In the genomic region with DNA sequence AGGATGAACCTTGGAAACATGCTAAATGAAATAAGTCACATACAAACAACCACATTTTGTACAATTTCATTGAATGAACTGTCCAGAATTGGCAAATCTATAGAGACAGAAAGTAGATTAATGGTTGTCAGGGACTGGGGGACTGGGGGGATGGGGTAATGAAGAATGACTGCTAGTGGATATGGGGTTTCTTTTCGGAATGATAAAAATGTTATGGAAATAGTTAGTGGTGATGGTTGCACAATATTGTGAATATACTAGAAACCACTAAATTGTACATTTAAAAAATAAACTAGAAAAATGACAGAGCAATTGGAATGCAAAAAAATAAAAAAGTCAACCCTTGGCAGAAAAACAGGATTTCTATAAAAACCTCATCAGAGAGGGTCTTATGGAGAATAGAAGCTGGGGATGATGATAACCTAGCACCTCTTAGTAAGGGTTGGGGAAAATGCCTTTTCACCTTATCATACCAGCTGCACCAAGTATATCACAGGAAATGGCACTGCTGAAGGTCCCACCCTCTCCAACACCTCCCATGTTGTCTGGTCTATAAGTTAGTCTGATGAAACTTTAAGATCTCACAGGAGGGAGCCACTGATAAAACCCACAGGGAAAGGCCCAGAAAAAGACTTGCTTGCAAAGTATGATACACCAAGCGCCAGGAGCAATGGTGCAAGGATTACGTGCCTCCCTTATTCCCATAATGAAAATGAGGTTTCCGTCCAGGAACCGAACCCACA, we compare ENCODE assay signal across 25 cellular contexts. TPM values are rescaled to one million over a fixed set of nuclear protein-coding genes. Genes with fewer than 3 reads are reported as not detected.
DNase-seq lines count a peak whose midpoint lies in the region; ATAC-seq, FAIRE-seq and TF ChIP-seq lines count a peak whose summit lies in the region.
"Had no signal": no experiment of that assay in that cellular context is flagged by ENCODE, and none has a peak within 500 bp of the region (broad histone marks: within the 10 kb centered on the region; RNA-seq: fewer than 3 reads in every experiment).

No MANE protein-coding gene starts in this region.

- no peak for TF ChIP-seq RAD21 in K562 (CRISPR knock-in tag; conservative IDR thresholded peaks at IDR 0.05 in 1 of 2, IDR thresholded peaks at IDR 0.05 in 1 of 2)

- no peak overlapping the region for H3K56ac ChIP-seq in mesendoderm (ENCODE audit: low read length)

- intact Hi-C loops in K562 (cut with micrococcal nuclease): no loop called here

- CTCF ChIA-PET in K562 (lab: Yijun Ruan, JAX; ENCODE audit: low intra/inter-chr PET ratio): no interaction called here

- H3K4me2 ChIP-seq in K562 (ENCODE audit: insufficient read depth, low read length) (no peak overlapping the region), mesendoderm (ENCODE audit: low read length) (no peak overlapping the region)

- H3K79me1 ChIP-seq in mesendoderm (ENCODE audit: low read length): no peaks in the 10 kb centered on the region

- H3K9ac ChIP-seq in K562 (ENCODE audit: insufficient read depth in 1 of 2, low read depth in 2 of 2, low read length in 2 of 2) (no peak overlapping the region), mesendoderm (ENCODE audit: low read length) (no peak overlapping the region)

- no peaks in the 10 kb centered on the region for H3K79me2 ChIP-seq in K562 (ENCODE audit: control insufficient read depth, insufficient read depth, low read length)
- no peaks in the 10 kb centered on the region for H3K79me2 ChIP-seq in mesendoderm (ENCODE audit: control insufficient read depth, insufficient read depth, low read length)

- H3K27ac ChIP-seq in K562 (ENCODE audit: extremely low read depth, low read depth, low read length) (no peak overlapping the region), mesendoderm (ENCODE audit: low read depth, low read length) (no peak overlapping the region)
- H3K27ac ChIP-seq: cardiac muscle cell, dorsolateral prefrontal cortex, epithelial cell of prostate, left lung, psoas muscle, thyroid gland had no signal

- H3K4me1 ChIP-seq in K562 (replicated peaks in 1 of 2; ENCODE audit: control insufficient read depth in 2 of 2, insufficient read depth in 2 of 2, low read length in 2 of 2) (no peaks in the 10 kb centered on the region), mesendoderm (ENCODE audit: control insufficient read depth, low read depth, low read length) (no peaks in the 10 kb centered on the region)
- H3K4me1 ChIP-seq: left lung, psoas muscle, thyroid gland had no signal

- H4K5ac ChIP-seq in mesendoderm (ENCODE audit: low read length): no peak overlapping the region

- 2% methylated on average over 5 of the region's 5 CpGs for WGBS in K562 (ENCODE audit: insufficient coverage, low coverage, missing lambda C conversion rate)
- whole genome bisulfite sequencing in mesendoderm (ENCODE audit: extremely low coverage, insufficient coverage, low lambda C conversion rate): no CpG with 5 or more reads among the region's 5 CpGs

- H2BK120ac ChIP-seq in mesendoderm (ENCODE audit: low read depth, low read length): no peak overlapping the region

- H3K18ac ChIP-seq in mesendoderm (ENCODE audit: low read length): no peak overlapping the region

- TF ChIP-seq CTCF in K562 (IDR thresholded peaks at IDR 0.05 in 2 of 3, conservative IDR thresholded peaks at IDR 0.05 in 1 of 3; ENCODE audit: insufficient read depth in 2 of 3, low read depth in 1 of 3, low read length in 3 of 3): no peak

- H3K27me3 ChIP-seq in K562 (ENCODE audit: control insufficient read depth in 2 of 2, insufficient read depth in 2 of 2, low read length in 2 of 2) (peaks cover 2 to 4% of the 10 kb centered on the region in 2 experiments; a peak in 1 of 5 replicates), mesendoderm (ENCODE audit: insufficient read depth, low read length, poor library complexity) (no peaks in the 10 kb centered on the region)
- H3K27me3 ChIP-seq: cardiac muscle cell, dorsolateral prefrontal cortex, left lung, thyroid gland had no signal

- no peak overlapping the region for H3K23ac ChIP-seq in mesendoderm (ENCODE audit: low read length)

- POLR2A ChIA-PET in K562 (lab: Yijun Ruan, JAX): interaction anchor here (0.9 kb wide), 1 partner anchor 10 kb away, joined by 3 read pairs; no protein-coding TSS in a partner anchor

- no peaks in the 10 kb centered on the region for H3K36me3 ChIP-seq in K562 (ENCODE audit: control insufficient read depth, insufficient read depth, low read length)
- H3K36me3 ChIP-seq in mesendoderm (ENCODE audit: control insufficient read depth, insufficient read depth, low read length): no peaks in the 10 kb centered on the region
- H3K36me3 ChIP-seq: cardiac muscle cell, left lung, thyroid gland had no signal

- DNase-seq in EH (ENCODE audit: low read depth) (peak; percentile 69), LHCN-M2 (ENCODE audit: low read depth) (peak; percentile 48), K562 (ENCODE audit: extremely low read depth in 1 of 4, low spot score in 3 of 4) (no peak), iris pigment epithelial cell (ENCODE audit: low read depth) (peak; percentile 70), mesendoderm (no peak), NCI-H1694 treated with DMSO at 0.1 percent for 48 hours (lab: John Stamatoyannopoulos, UW) (no peak), medulla oblongata (ENCODE audit: extremely low spot score) (no peak)
- DNase-seq: activated CD4-positive, alpha-beta T cell treated with anti-CD3 and anti-CD28 coated beads, Interleukin-2, amount 10 ng/mL, durations not matched to agents 24 days and 14 days; amniotic stem cell; DMS79 treated with DMSO at 0.1 percent for 48 hours; dorsolateral prefrontal cortex; H9; head of caudate nucleus; left lung; NCI-H1417; NCI-H526; psoas muscle; SHP77; stimulated activated CD4-positive, alpha-beta T cell treated with anti-CD3 and anti-CD28 coated beads, Interleukin-2, amount 100 ng/mL, for 24 hours; stimulated activated naive CD4-positive, alpha-beta T cell; thyroid gland had no signal

- no TSS peak for BruUV-seq in K562 (replicated peaks; lab: Mats Ljungman, UMichigan)

- H2AK5ac ChIP-seq in mesendoderm (ENCODE audit: low read length): no peak overlapping the region

- H3K4ac ChIP-seq in mesendoderm (ENCODE audit: low read depth, low read length): no peak overlapping the region

- no peak overlapping the region for H2BK15ac ChIP-seq in mesendoderm (replicated peaks; ENCODE audit: low read depth)

- H3K4me3 ChIP-seq in K562 (no peak overlapping the region), mesendoderm (ENCODE audit: low read length) (no peak overlapping the region)
- H3K4me3 ChIP-seq: cardiac muscle cell, dorsolateral prefrontal cortex, left lung, psoas muscle, thyroid gland had no signal

- no peak overlapping the region for H2AFZ ChIP-seq in K562 (ENCODE audit: low read depth, low read length)

- H2BK5ac ChIP-seq in mesendoderm (ENCODE audit: low read length): no peak overlapping the region

- no peak for ATAC-seq in K562
- no peak for ATAC-seq in HG02610 (IDR thresholded peaks at IDR 0.05; ENCODE audit: unreplicated experiment)
- ATAC-seq: left lung, psoas muscle had no signal

- no peak for TF ChIP-seq POLR2A in K562 (conservative IDR thresholded peaks at IDR 0.05)

- in situ Hi-C loops in K562 (cut with MboI): no loop called here

- no peaks in the 10 kb centered on the region for H3K9me1 ChIP-seq in K562 (ENCODE audit: control insufficient read depth, insufficient read depth, low read length)

- no peaks in the 10 kb centered on the region for H4K20me1 ChIP-seq in K562 (replicated peaks; ENCODE audit: control insufficient read depth, insufficient read depth, low read length)

- no peak for TF ChIP-seq EP300 in K562 (IDR thresholded peaks at IDR 0.05; ENCODE audit: low read length)

- FAIRE-seq in K562 (lab: Jason Lieb, UNC): no peak
- FAIRE-seq: HTR-8/SVneo had no signal

- no peak overlapping the region for H4K8ac ChIP-seq in mesendoderm (ENCODE audit: low read depth, low read length)

- no peaks in the 10 kb centered on the region for H3K9me3 ChIP-seq in K562 (replicated peaks; ENCODE audit: control insufficient read depth, insufficient read depth, low read depth, low read length)
- H3K9me3 ChIP-seq: left lung, psoas muscle, thyroid gland had no signal

TF ChIP-seq in K562, 482 proteins besides CTCF, POLR2A, EP300 and RAD21 (continues in another document):
- TF ChIP-seq CBFA2T3 (IDR thresholded peaks at IDR 0.05) (peak; percentile 36; the same call in 1 of the 2 replicates), CEBPG (CRISPR knock-in tag; IDR thresholded peaks at IDR 0.05) (no peak), CEBPG (tag; conservative IDR thresholded peaks at IDR 0.05 in 1 of 2, IDR thresholded peaks at IDR 0.05 in 1 of 2) (0 out of 4 replicates have a peak, but pooled peaks of 1 of the 2 experiments have one; percentile 28), TEAD4 (IDR thresholded peaks at IDR 0.05; ENCODE audit: low read length) (peak; percentile 42; the same call in 1 of the 2 replicates), TEAD4 (CRISPR knock-in tag; IDR thresholded peaks at IDR 0.05; ENCODE audit: borderline replicate concordance) (no peak), CBFA2T2 (conservative IDR thresholded peaks at IDR 0.05) (0 out of 2 replicates have a peak, but pooled peaks have one; percentile 7), ZNF23 (CRISPR knock-in tag; IDR thresholded peaks at IDR 0.05) (no peak), GABPA (tag; conservative IDR thresholded peaks at IDR 0.05; ENCODE audit: low read depth) (0 out of 2 replicates have a peak, but pooled peaks have one; percentile 15), SREBF2 (CRISPR knock-in tag; IDR thresholded peaks at IDR 0.05) (no peak)

RNA-seq across cellular contexts. Expression of a gene that starts 23.1 kb away (rescaled TPM):
- total RNA-seq in LHCN-M2 (2014; rRNA removed) (4.4 and 5.6 TPM in 2 replicates), K562 (2014; rRNA removed) (0.04 TPM in 1 of 2 replicates, not detected in the other), K562 (2014; rRNA removed; fragmentation: Illumina TruSeq; extraction: Trizol) (0.19 TPM in 1 of 2 replicates, not detected in the other), K562 (2015; rRNA removed; fragmentation: Illumina TruSeq; extraction: Trizol) (0.04 TPM in 1 of 2 replicates, not detected in the other), K562 (2021) (0.20 and 0.64 TPM in 2 replicates)
- polyA plus RNA-seq in LHCN-M2 (2012): 9.7 TPM
- total RNA-seq in K562 (2011; cell fraction: chromatin; rRNA removed; ENCODE audit: low replicate concordance): 0.23 and 0.30 TPM in 2 replicates
- 0.13 TPM in 1 of 2 replicates, not detected in the other for total RNA-seq in K562 (2011; cell fraction: nucleolus; rRNA removed)
- 0.22 and 0.69 TPM in 2 replicates for total RNA-seq in K562 (2011; cell fraction: nucleoplasm; rRNA removed)
- polyA plus RNA-seq in K562 (2011; rRNA removed) (0.06 and 0.11 TPM in 2 replicates), K562 (2014; fragmentation: Illumina TruSeq; extraction: Trizol) (0.19 and 0.24 TPM in 2 replicates), K562 (2014; fragmentation: Nextera tagmentation; extraction: Ambion mirVana) (under 1 TPM; 0.08 to 0.13 TPM), K562 (2014; rRNA removed) (not detected in 2 replicates)
- polyA plus RNA-seq in K562 (2011; cell fraction: cytosol; rRNA removed): 0.09 TPM in 1 of 2 replicates, not detected in the other
- 0.08 and 0.40 TPM in 2 replicates for polyA plus RNA-seq in K562 (2011; cell fraction: nucleus; rRNA removed)
- 0.23 and 0.46 TPM in 2 replicates for polyA plus RNA-seq in K562 (2012)
- 0.09 TPM in 1 of 2 replicates, not detected in the other for polyA minus RNA-seq in K562 (2011; rRNA and poly(A)+ RNA removed)
- polyA minus RNA-seq in K562 (2011; cell fraction: cytosol; rRNA and poly(A)+ RNA removed): not detected in 2 replicates
- polyA minus RNA-seq in K562 (2011; cell fraction: nucleus; rRNA and poly(A)+ RNA removed): 0.22 and 0.27 TPM in 2 replicates
- 12.2 TPM for polyA plus RNA-seq in mesendoderm (2013, experiment 1 of 2)
- 11.7 TPM for polyA plus RNA-seq in mesendoderm (2013, experiment 2 of 2)

Comparison
In these comparisons a context has a peak if more than half of its experiments do, and no peak if none do; other contexts are left out.
1. DNase-seq: peak in EH (single experiment), LHCN-M2 (single experiment) and iris pigment epithelial cell (single experiment); none in K562 (0 of 4), mesendoderm (single experiment), NCI-H1694 treated with DMSO at 0.1 percent for 48 hours (single experiment) and medulla oblongata (single experiment).